ENCODE assay signal across 19 cellular contexts in the genomic region with DNA sequence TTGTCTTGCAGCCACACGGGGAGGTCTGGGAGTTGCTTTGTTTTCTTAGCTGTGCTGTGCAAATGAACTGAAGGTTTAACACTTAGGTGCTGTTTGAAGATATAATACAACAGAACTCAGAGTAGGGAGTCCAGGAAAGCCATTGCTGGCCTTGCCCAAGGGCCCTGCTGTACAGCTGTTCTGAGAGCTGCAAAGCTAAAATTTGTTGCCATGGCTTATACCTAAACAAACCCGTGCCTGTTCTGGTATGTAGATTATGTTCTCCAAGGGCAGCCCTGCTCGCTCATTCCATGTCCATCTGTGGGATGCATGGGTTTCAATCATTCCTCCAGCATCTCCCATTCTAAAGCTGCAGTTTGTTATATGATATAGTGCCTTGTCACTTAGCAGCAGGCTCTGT.
DNase-seq lines count a peak whose midpoint lies in the region; ATAC-seq and TF ChIP-seq lines count a peak whose summit lies in the region.
"Had no signal": no experiment of that assay in that cellular context is flagged by ENCODE, and none has a peak within 500 bp of the region (broad histone marks: within the 10 kb centered on the region; RNA-seq: fewer than 3 reads in every experiment).

No MANE protein-coding gene starts in this region.

- no peaks in the 10 kb centered on the region for H3K4me1 ChIP-seq in right cardiac atrium (ENCODE audit: control insufficient read depth, insufficient read depth, low read length)
- H3K4me1 ChIP-seq: pancreas had no signal

- intact Hi-C loops in right cardiac atrium (cut with DNase I): no loop called here

- WGBS in right cardiac atrium: 27% methylated on average over 3 of the region's 3 CpGs

- peaks cover 3% of the 10 kb centered on the region for H3K27me3 Mint-ChIP-seq in HFFc6 (ENCODE audit: insufficient read depth)
- no peaks in the 10 kb centered on the region for H3K27me3 Mint-ChIP-seq in progenitor cell of endocrine pancreas
- H3K27me3 Mint-ChIP-seq in activated CD8-positive, alpha-beta T cell treated with anti-CD3 and anti-CD28 coated beads, Interleukin-2, amount 10 ng/mL, durations not matched to agents 7 days and 5 days (ENCODE audit: low read depth): peaks cover 8% of the 10 kb centered on the region
- H3K27me3 Mint-ChIP-seq in activated CD4-positive, alpha-beta memory T cell treated with anti-CD3 and anti-CD28 coated beads, Interleukin-2, amount 10 ng/mL, durations not matched to agents 7 days and 5 days: peaks cover 4% of the 10 kb centered on the region

- H3K9me3 Mint-ChIP-seq in HFFc6 (no peaks in the 10 kb centered on the region; the same call in 1 of the 2 replicates), progenitor cell of endocrine pancreas (ENCODE audit: low read depth) (no peaks in the 10 kb centered on the region)
- H3K9me3 Mint-ChIP-seq in activated CD8-positive, alpha-beta T cell treated with anti-CD3 and anti-CD28 coated beads, Interleukin-2, amount 10 ng/mL, durations not matched to agents 7 days and 5 days (ENCODE audit: insufficient read depth): no peaks in the 10 kb centered on the region
- H3K9me3 Mint-ChIP-seq in activated CD4-positive, alpha-beta memory T cell treated with anti-CD3 and anti-CD28 coated beads, Interleukin-2, amount 10 ng/mL, durations not matched to agents 7 days and 5 days: no peaks in the 10 kb centered on the region

- H3K27ac Mint-ChIP-seq in HFFc6 (peak overlapping the region; percentile 20; the same call in 1 of the 2 replicates), progenitor cell of endocrine pancreas (peak overlapping the region; percentile 12)
- no peak overlapping the region for H3K27ac Mint-ChIP-seq in activated CD8-positive, alpha-beta T cell treated with anti-CD3 and anti-CD28 coated beads, Interleukin-2, amount 10 ng/mL, durations not matched to agents 7 days and 5 days
- no peak overlapping the region for H3K27ac Mint-ChIP-seq in activated CD4-positive, alpha-beta memory T cell treated with anti-CD3 and anti-CD28 coated beads, Interleukin-2, amount 10 ng/mL, durations not matched to agents 7 days and 5 days
- H3K27ac Mint-ChIP-seq: CD14-positive monocyte, IgD-negative memory B cell had no signal

- POLR2A ChIA-PET in activated CD8-positive, alpha-beta T cell treated with anti-CD3 and anti-CD28 coated beads, Interleukin-2, amount 10 ng/mL, durations not matched to agents 7 days and 5 days (lab: Charles Lee): no interaction called here
- POLR2A ChIA-PET in activated CD4-positive, alpha-beta memory T cell treated with anti-CD3 and anti-CD28 coated beads, Interleukin-2, amount 10 ng/mL, durations not matched to agents 7 days and 5 days (lab: Charles Lee): no interaction called here

- H3K4me1 Mint-ChIP-seq in HFFc6 (ENCODE audit: low read depth) (peaks cover 41% of the 10 kb centered on the region), progenitor cell of endocrine pancreas (ENCODE audit: low read depth) (peaks cover 34% of the 10 kb centered on the region)
- no peaks in the 10 kb centered on the region for H3K4me1 Mint-ChIP-seq in activated CD8-positive, alpha-beta T cell treated with anti-CD3 and anti-CD28 coated beads, Interleukin-2, amount 10 ng/mL, durations not matched to agents 7 days and 5 days (ENCODE audit: low read depth)
- no peaks in the 10 kb centered on the region for H3K4me1 Mint-ChIP-seq in activated CD4-positive, alpha-beta memory T cell treated with anti-CD3 and anti-CD28 coated beads, Interleukin-2, amount 10 ng/mL, durations not matched to agents 7 days and 5 days
- H3K4me1 Mint-ChIP-seq: CD14-positive monocyte had no signal

- peak; percentile 36 to 69 for ATAC-seq in right cardiac atrium
- no peak for ATAC-seq in activated CD8-positive, alpha-beta T cell treated with anti-CD3 and anti-CD28 coated beads, Interleukin-2, amount 10 ng/mL, durations not matched to agents 7 days and 5 days

- H3K36me3 Mint-ChIP-seq in HFFc6 (ENCODE audit: low read depth) (no peaks in the 10 kb centered on the region), progenitor cell of endocrine pancreas (ENCODE audit: insufficient read depth) (no peaks in the 10 kb centered on the region)
- H3K36me3 Mint-ChIP-seq in activated CD8-positive, alpha-beta T cell treated with anti-CD3 and anti-CD28 coated beads, Interleukin-2, amount 10 ng/mL, durations not matched to agents 7 days and 5 days (ENCODE audit: low read depth): no peaks in the 10 kb centered on the region
- no peaks in the 10 kb centered on the region for H3K36me3 Mint-ChIP-seq in activated CD4-positive, alpha-beta memory T cell treated with anti-CD3 and anti-CD28 coated beads, Interleukin-2, amount 10 ng/mL, durations not matched to agents 7 days and 5 days (ENCODE audit: low read depth)
- H3K36me3 Mint-ChIP-seq: CD14-positive monocyte, IgD-negative memory B cell had no signal

- CTCF ChIA-PET in activated CD8-positive, alpha-beta T cell treated with anti-CD3 and anti-CD28 coated beads, Interleukin-2, amount 10 ng/mL, durations not matched to agents 7 days and 5 days (lab: Charles Lee): no interaction called here
- CTCF ChIA-PET in activated CD4-positive, alpha-beta memory T cell treated with anti-CD3 and anti-CD28 coated beads, Interleukin-2, amount 10 ng/mL, durations not matched to agents 7 days and 5 days (lab: Charles Lee): no interaction called here

- H3K4me3 Mint-ChIP-seq in HFFc6: no peak overlapping the region
- no peak overlapping the region for H3K4me3 Mint-ChIP-seq in progenitor cell of endocrine pancreas (ENCODE audit: low read depth)
- no peak overlapping the region for H3K4me3 Mint-ChIP-seq in activated CD8-positive, alpha-beta T cell treated with anti-CD3 and anti-CD28 coated beads, Interleukin-2, amount 10 ng/mL, durations not matched to agents 7 days and 5 days
- no peak overlapping the region for H3K4me3 Mint-ChIP-seq in activated CD4-positive, alpha-beta memory T cell treated with anti-CD3 and anti-CD28 coated beads, Interleukin-2, amount 10 ng/mL, durations not matched to agents 7 days and 5 days
- H3K4me3 Mint-ChIP-seq: CD14-positive monocyte, IgD-negative memory B cell had no signal

- H3K4me3 ChIP-seq in right cardiac atrium (ENCODE audit: low read length): no peak overlapping the region
- H3K4me3 ChIP-seq: pancreas, PC-9 had no signal

- no peaks in the 10 kb centered on the region for H3K9me3 ChIP-seq in right cardiac atrium (ENCODE audit: control insufficient read depth, low read length)
- H3K9me3 ChIP-seq: pancreas had no signal

- DNase-seq in HFFc6: peak; percentile 65
- DNase-seq in amniotic stem cell (lab: John Stamatoyannopoulos, UW): peak; percentile 15
- DNase-seq in right cardiac atrium: no peak
- no peak for DNase-seq in progenitor cell of endocrine pancreas (ENCODE audit: low spot score, unreplicated experiment)
- DNase-seq in NAMALWA (ENCODE audit: low spot score): no peak
- DNase-seq in activated CD8-positive, alpha-beta T cell treated with anti-CD3 and anti-CD28 coated beads, Interleukin-2, amount 10 ng/mL, durations not matched to agents 7 days and 5 days: no peak
- no peak for DNase-seq in activated CD4-positive, alpha-beta memory T cell treated with anti-CD3 and anti-CD28 coated beads, Interleukin-2, amount 10 ng/mL, durations not matched to agents 7 days and 5 days
- DNase-seq: cortex of kidney, DMS153, glutamatergic neuron, NCI-H1092 treated with DMSO at 0.1 percent for 48 hours, NCI-H774, pancreas, PC-9, SW 1271, WERI-Rb-1 had no signal

- TF ChIP-seq CTCF in HFFc6 (IDR thresholded peaks at IDR 0.05) (no peak), progenitor cell of endocrine pancreas (IDR thresholded peaks at IDR 0.05; ENCODE audit: unreplicated experiment) (no peak)

- no peak overlapping the region for H3K27ac ChIP-seq in right cardiac atrium (ENCODE audit: low read length)
- H3K27ac ChIP-seq: epithelial cell of prostate, pancreas, PC-9, WERI-Rb-1 had no signal

- H3K27me3 ChIP-seq in right cardiac atrium (ENCODE audit: control insufficient read depth, insufficient read depth): no peaks in the 10 kb centered on the region
- H3K27me3 ChIP-seq: pancreas had no signal

Comparison
In these comparisons a context has a peak if more than half of its experiments do, and no peak if none do; other contexts are left out.
1. DNase-seq: peak in HFFc6 (single experiment) and amniotic stem cell (single experiment); none in right cardiac atrium (0 of 3), progenitor cell of endocrine pancreas (single experiment), NAMALWA (single experiment), activated CD8-positive, alpha-beta T cell treated with anti-CD3 and anti-CD28 coated beads, Interleukin-2, amount 10 ng/mL, durations not matched to agents 7 days and 5 days (single experiment) and activated CD4-positive, alpha-beta memory T cell treated with anti-CD3 and anti-CD28 coated beads, Interleukin-2, amount 10 ng/mL, durations not matched to agents 7 days and 5 days (single experiment).
2. H3K27ac Mint-ChIP-seq: peak in HFFc6 (single experiment) and progenitor cell of endocrine pancreas (single experiment); none in activated CD8-positive, alpha-beta T cell treated with anti-CD3 and anti-CD28 coated beads, Interleukin-2, amount 10 ng/mL, durations not matched to agents 7 days and 5 days (single experiment) and activated CD4-positive, alpha-beta memory T cell treated with anti-CD3 and anti-CD28 coated beads, Interleukin-2, amount 10 ng/mL, durations not matched to agents 7 days and 5 days (single experiment).